ENCODE assay signal across 1 cellular context in the genomic region with DNA sequence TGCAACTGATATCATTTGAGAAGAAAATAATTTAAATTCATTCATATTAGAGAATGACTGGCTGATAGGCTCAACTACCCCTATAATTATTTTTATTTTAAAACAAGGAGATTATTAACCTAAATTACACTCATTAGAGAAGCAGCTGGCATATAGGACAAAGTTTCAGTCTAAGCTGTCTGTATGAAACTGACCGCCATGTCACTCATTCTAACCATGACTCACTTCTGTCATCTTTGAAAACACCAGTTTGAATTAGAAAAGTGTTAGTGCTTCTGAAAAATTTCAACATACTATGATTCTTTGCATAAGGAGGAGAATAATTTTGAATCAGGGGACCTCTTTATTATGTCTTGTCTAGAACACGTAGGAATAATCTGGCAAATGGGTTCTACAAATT.
TF ChIP-seq lines count a peak whose summit lies in the region.

No MANE protein-coding gene starts in this region.

TF ChIP-seq in GM12878, 131 proteins besides CTCF, POLR2A, EP300 and RAD21 (continued from another document):
- TF ChIP-seq, protein P1, sequence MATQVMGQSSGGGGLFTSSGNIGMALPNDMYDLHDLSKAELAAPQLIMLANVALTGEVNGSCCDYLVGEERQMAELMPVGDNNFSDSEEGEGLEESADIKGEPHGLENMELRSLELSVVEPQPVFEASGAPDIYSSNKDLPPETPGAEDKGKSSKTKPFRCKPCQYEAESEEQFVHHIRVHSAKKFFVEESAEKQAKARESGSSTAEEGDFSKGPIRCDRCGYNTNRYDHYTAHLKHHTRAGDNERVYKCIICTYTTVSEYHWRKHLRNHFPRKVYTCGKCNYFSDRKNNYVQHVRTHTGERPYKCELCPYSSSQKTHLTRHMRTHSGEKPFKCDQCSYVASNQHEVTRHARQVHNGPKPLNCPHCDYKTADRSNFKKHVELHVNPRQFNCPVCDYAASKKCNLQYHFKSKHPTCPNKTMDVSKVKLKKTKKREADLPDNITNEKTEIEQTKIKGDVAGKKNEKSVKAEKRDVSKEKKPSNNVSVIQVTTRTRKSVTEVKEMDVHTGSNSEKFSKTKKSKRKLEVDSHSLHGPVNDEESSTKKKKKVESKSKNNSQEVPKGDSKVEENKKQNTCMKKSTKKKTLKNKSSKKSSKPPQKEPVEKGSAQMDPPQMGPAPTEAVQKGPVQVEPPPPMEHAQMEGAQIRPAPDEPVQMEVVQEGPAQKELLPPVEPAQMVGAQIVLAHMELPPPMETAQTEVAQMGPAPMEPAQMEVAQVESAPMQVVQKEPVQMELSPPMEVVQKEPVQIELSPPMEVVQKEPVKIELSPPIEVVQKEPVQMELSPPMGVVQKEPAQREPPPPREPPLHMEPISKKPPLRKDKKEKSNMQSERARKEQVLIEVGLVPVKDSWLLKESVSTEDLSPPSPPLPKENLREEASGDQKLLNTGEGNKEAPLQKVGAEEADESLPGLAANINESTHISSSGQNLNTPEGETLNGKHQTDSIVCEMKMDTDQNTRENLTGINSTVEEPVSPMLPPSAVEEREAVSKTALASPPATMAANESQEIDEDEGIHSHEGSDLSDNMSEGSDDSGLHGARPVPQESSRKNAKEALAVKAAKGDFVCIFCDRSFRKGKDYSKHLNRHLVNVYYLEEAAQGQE (IDR thresholded peaks at IDR 0.05; ENCODE audit: low read depth, low read length) = no peak
- TF ChIP-seq, protein P2, sequence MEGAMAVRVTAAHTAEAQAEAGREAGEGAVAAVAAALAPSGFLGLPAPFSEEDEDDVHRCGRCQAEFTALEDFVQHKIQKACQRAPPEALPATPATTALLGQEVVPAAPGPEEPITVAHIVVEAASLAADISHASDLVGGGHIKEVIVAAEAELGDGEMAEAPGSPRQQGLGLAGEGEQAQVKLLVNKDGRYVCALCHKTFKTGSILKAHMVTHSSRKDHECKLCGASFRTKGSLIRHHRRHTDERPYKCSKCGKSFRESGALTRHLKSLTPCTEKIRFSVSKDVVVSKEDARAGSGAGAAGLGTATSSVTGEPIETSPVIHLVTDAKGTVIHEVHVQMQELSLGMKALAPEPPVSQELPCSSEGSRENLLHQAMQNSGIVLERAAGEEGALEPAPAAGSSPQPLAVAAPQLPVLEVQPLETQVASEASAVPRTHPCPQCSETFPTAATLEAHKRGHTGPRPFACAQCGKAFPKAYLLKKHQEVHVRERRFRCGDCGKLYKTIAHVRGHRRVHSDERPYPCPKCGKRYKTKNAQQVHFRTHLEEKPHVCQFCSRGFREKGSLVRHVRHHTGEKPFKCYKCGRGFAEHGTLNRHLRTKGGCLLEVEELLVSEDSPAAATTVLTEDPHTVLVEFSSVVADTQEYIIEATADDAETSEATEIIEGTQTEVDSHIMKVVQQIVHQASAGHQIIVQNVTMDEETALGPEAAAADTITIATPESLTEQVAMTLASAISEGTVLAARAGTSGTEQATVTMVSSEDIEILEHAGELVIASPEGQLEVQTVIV (IDR thresholded peaks at IDR 0.05; ENCODE audit: borderline replicate concordance, partially characterized antibody) = no peak
TF ChIP-seq in GM12878: peak in this region for 2.
